8 cellular contexts compared by ENCODE assay signal in the genomic region with DNA sequence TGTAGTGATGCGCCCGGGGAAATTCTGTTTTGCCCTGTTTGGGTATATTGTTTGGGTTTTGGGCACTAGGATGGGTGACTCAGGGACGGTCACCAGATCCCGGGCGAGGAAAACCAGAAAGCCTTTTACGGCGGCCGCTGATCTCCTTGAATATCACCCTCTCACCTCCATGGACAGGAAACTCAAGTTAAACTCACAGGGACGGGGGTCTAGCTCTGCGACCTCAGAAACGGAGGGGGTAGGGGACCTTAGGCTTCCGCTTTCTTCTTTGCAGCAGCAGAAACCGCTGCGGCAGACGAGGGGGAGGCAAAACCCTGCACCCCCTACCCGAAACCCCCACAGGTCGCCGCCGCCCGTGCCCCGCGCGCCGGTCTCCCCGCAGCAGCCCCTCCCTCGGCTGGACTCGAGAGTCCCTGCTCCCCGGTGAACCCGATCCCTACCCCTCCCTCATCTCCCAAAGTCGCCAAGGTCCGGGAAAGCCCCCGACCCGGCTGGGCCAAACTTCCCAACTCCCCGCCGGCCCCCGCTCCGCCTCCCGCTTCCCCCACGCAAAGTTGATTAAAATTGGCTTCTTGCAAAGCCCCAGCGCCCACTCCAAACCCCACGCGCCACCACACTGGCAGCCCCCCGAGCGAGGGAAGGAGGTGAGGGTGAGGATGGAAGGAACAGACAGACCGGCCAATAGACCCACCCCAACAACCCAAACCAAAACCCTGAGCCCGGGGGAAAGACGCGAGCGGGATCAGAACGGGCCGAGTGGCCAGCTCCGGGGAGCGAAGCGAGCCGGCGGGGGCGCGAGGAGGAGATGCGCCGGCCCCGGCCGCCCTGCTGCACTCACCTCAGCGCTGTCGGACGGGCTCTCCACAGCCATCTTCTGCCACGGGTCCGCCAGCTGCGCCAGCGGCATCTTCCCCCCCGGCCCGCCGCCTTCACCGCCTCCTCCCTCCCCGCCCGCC. TPM values are rescaled to one million over a fixed set of nuclear protein-coding genes. Genes with fewer than 3 reads are reported as not detected.
DNase-seq lines count a peak whose midpoint lies in the region; TF ChIP-seq lines count a peak whose summit lies in the region.

No MANE protein-coding gene starts in this region.

- DNase-seq in GM12865 (ENCODE audit: low read depth) (peak; percentile 38), HEK293T (ENCODE audit: extremely low spot score) (peak; percentile 22), NCI-H69 (lab: John Stamatoyannopoulos, UW) (peak; percentile 67), glomerular visceral epithelial cell (ENCODE audit: extremely low spot score) (peak; percentile 12), osteocyte (ENCODE audit: extremely low spot score, unreplicated experiment) (no peak), pons (ENCODE audit: low spot score) (no peak), SKM-1 (lab: John Stamatoyannopoulos, UW; ENCODE audit: unreplicated experiment) (no peak)
- peak; percentile 11 for DNase-seq in activated T-helper 2 cell treated with anti-CD3 and anti-CD28 coated beads, Interferon-gamma antibody, Interleukin-2, Interleukin-4, amounts not matched to agents 10 μg/mL and 5 μg/mL and 100 μg/mL, durations not matched to agents 14 hours and 24 hours and 36 hours (ENCODE audit: low spot score)

- no peaks in the 10 kb centered on the region for H3K9me3 Mint-ChIP-seq in activated T-helper 2 cell treated with anti-CD3 and anti-CD28 coated beads, Interferon-gamma antibody, Interleukin-2, Interleukin-4, amounts not matched to agents 10 μg/mL and 5 μg/mL and 100 μg/mL, durations not matched to agents 14 hours and 24 hours and 36 hours
- no peaks in the 10 kb centered on the region for H3K9me3 Mint-ChIP-seq in osteocyte (ENCODE audit: unreplicated experiment)

- POLR2A ChIA-PET in HEK293T (lab: Yijun Ruan, JAX) = interaction anchor here (0.8 kb wide), 1 partner anchor 96 kb away, joined by 5 read pairs; no protein-coding TSS in a partner anchor

- TF ChIP-seq CTCF in GM12865 (IDR thresholded peaks at IDR 0.05; ENCODE audit: insufficient read depth, low read depth, low read length, missing control alignments) (no peak), osteocyte (IDR thresholded peaks at IDR 0.05) (no peak)

- H3K27ac Mint-ChIP-seq in activated T-helper 2 cell treated with anti-CD3 and anti-CD28 coated beads, Interferon-gamma antibody, Interleukin-2, Interleukin-4, amounts not matched to agents 10 μg/mL and 5 μg/mL and 100 μg/mL, durations not matched to agents 14 hours and 24 hours and 36 hours = peak overlapping the region; percentile 99
- peak overlapping the region; percentile 94 for H3K27ac Mint-ChIP-seq in osteocyte (ENCODE audit: unreplicated experiment)

- peaks cover 4% of the 10 kb centered on the region for H3K27me3 Mint-ChIP-seq in activated T-helper 2 cell treated with anti-CD3 and anti-CD28 coated beads, Interferon-gamma antibody, Interleukin-2, Interleukin-4, amounts not matched to agents 10 μg/mL and 5 μg/mL and 100 μg/mL, durations not matched to agents 14 hours and 24 hours and 36 hours (ENCODE audit: low read depth)
- H3K27me3 Mint-ChIP-seq in osteocyte (ENCODE audit: unreplicated experiment) = no peaks in the 10 kb centered on the region

- H3K36me3 Mint-ChIP-seq in activated T-helper 2 cell treated with anti-CD3 and anti-CD28 coated beads, Interferon-gamma antibody, Interleukin-2, Interleukin-4, amounts not matched to agents 10 μg/mL and 5 μg/mL and 100 μg/mL, durations not matched to agents 14 hours and 24 hours and 36 hours (ENCODE audit: low read depth) = peaks cover 6% of the 10 kb centered on the region
- no peaks in the 10 kb centered on the region for H3K36me3 Mint-ChIP-seq in osteocyte (ENCODE audit: unreplicated experiment)

- H3K4me1 Mint-ChIP-seq in activated T-helper 2 cell treated with anti-CD3 and anti-CD28 coated beads, Interferon-gamma antibody, Interleukin-2, Interleukin-4, amounts not matched to agents 10 μg/mL and 5 μg/mL and 100 μg/mL, durations not matched to agents 14 hours and 24 hours and 36 hours (ENCODE audit: low read depth) = peaks cover 21% of the 10 kb centered on the region
- H3K4me1 Mint-ChIP-seq in osteocyte (ENCODE audit: unreplicated experiment) = peaks cover 14% of the 10 kb centered on the region

- CTCF ChIA-PET in HEK293T (lab: Yijun Ruan, JAX) = no interaction called here

- intact Hi-C loops in activated T-helper 2 cell treated with anti-CD3 and anti-CD28 coated beads, Interferon-gamma antibody, Interleukin-2, Interleukin-4, amounts not matched to agents 10 μg/mL and 5 μg/mL and 100 μg/mL, durations not matched to agents 14 hours and 24 hours and 36 hours (cut with micrococcal nuclease) = loop anchor here (2.0 to 5.0 kb wide), 5 partner anchors 117 to 251 kb away; a partner anchor contains a TSS

- peak overlapping the region; percentile 95 for H3K4me3 Mint-ChIP-seq in activated T-helper 2 cell treated with anti-CD3 and anti-CD28 coated beads, Interferon-gamma antibody, Interleukin-2, Interleukin-4, amounts not matched to agents 10 μg/mL and 5 μg/mL and 100 μg/mL, durations not matched to agents 14 hours and 24 hours and 36 hours (ENCODE audit: low read depth)
- H3K4me3 Mint-ChIP-seq in osteocyte (ENCODE audit: unreplicated experiment) = peak overlapping the region; percentile 88

- peak overlapping the region; percentile 88 for H3K4me3 ChIP-seq in GM12865 (ENCODE audit: low read depth, low read length)

TF ChIP-seq in HEK293T, 16 proteins besides CTCF, POLR2A, EP300 and RAD21:
- TF ChIP-seq NFRKB (IDR thresholded peaks at IDR 0.05) (no peak), SP1 (IDR thresholded peaks at IDR 0.05) (no peak), TARDBP (IDR thresholded peaks at IDR 0.05) (no peak), BHLHE40 (IDR thresholded peaks at IDR 0.05; ENCODE audit: borderline replicate concordance) (no peak), ELF4 (IDR thresholded peaks at IDR 0.05) (no peak), FOXA1 (IDR thresholded peaks at IDR 0.05) (no peak), ARNT (IDR thresholded peaks at IDR 0.05) (no peak), L3MBTL2 (conservative IDR thresholded peaks at IDR 0.05) (no peak)
- TF ChIP-seq, protein P1, sequence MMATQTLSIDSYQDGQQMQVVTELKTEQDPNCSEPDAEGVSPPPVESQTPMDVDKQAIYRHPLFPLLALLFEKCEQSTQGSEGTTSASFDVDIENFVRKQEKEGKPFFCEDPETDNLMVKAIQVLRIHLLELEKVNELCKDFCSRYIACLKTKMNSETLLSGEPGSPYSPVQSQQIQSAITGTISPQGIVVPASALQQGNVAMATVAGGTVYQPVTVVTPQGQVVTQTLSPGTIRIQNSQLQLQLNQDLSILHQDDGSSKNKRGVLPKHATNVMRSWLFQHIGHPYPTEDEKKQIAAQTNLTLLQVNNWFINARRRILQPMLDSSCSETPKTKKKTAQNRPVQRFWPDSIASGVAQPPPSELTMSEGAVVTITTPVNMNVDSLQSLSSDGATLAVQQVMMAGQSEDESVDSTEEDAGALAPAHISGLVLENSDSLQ (IDR thresholded peaks at IDR 0.05) = no peak

RNA-seq across cellular contexts. Expression of a gene that starts 0.7 kb away (rescaled TPM):
- 53.1 and 55.3 TPM in 2 replicates for total RNA-seq in activated T-helper 2 cell treated with anti-CD3 and anti-CD28 coated beads, Interferon-gamma antibody, Interleukin-2, Interleukin-4, amounts not matched to agents 10 μg/mL and 5 μg/mL and 100 μg/mL, durations not matched to agents 14 hours and 24 hours and 36 hours
- total RNA-seq in osteocyte = 21.8 TPM in 2 replicates

Comparison
In these comparisons a context has a peak if more than half of its experiments do, and no peak if none do; other contexts are left out.
1. DNase-seq: peak in GM12865 (single experiment), HEK293T (single experiment), NCI-H69 (single experiment), activated T-helper 2 cell treated with anti-CD3 and anti-CD28 coated beads, Interferon-gamma antibody, Interleukin-2, Interleukin-4, amounts not matched to agents 10 μg/mL and 5 μg/mL and 100 μg/mL, durations not matched to agents 14 hours and 24 hours and 36 hours (single experiment) and glomerular visceral epithelial cell (single experiment); none in osteocyte (single experiment), pons (single experiment) and SKM-1 (single experiment).